In genomic region chr1:150066328-150066727, GRCh38 we compare ENCODE assay signal across 8 cellular contexts. TPM values are rescaled to one million over a fixed set of nuclear protein-coding genes. Genes with fewer than 3 reads are reported as not detected.
DNase-seq lines count a peak whose midpoint lies in the region; ATAC-seq and TF ChIP-seq lines count a peak whose summit lies in the region.

No MANE protein-coding gene starts in this region.

- no peaks in the 10 kb centered on the region for H3K4me1 ChIP-seq in BE2C

- H3K27me3 Mint-ChIP-seq in dendritic cell treated with granulocyte-macrophage colony-stimulating factor and Interleukin-4, amounts not matched to agents 40 ng/mL and 50 ng/mL, for 4 days, result peaks cover 10% of the 10 kb centered on the region
- H3K27me3 Mint-ChIP-seq in nephron (ENCODE audit: low read depth), result no peaks in the 10 kb centered on the region

- peak overlapping the region; percentile 86 for H3K4me3 Mint-ChIP-seq in dendritic cell treated with granulocyte-macrophage colony-stimulating factor and Interleukin-4, amounts not matched to agents 40 ng/mL and 50 ng/mL, for 4 days
- peak overlapping the region; percentile 92 to 99 (median 96) for H3K4me3 Mint-ChIP-seq in nephron

- peak overlapping the region; percentile 81 for H3K4me3 ChIP-seq in BE2C (ENCODE audit: low read depth, low read length)
- peak overlapping the region; percentile 68 for H3K4me3 ChIP-seq in MG63

- H3K9me3 Mint-ChIP-seq in dendritic cell treated with granulocyte-macrophage colony-stimulating factor and Interleukin-4, amounts not matched to agents 40 ng/mL and 50 ng/mL, for 4 days, result no peaks in the 10 kb centered on the region
- no peaks in the 10 kb centered on the region for H3K9me3 Mint-ChIP-seq in nephron

- H3K9me3 ChIP-seq in BE2C (no peaks in the 10 kb centered on the region), MG63 (no peaks in the 10 kb centered on the region)

- ATAC-seq in GM18870 (IDR thresholded peaks at IDR 0.05; ENCODE audit: unreplicated experiment) (no peak), GM21529 (IDR thresholded peaks at IDR 0.05; ENCODE audit: unreplicated experiment) (no peak)

- H3K36me3 ChIP-seq in BE2C (no peaks in the 10 kb centered on the region; the same call in 1 of the 2 replicates), MG63 (peaks cover 9% of the 10 kb centered on the region; the same call in 1 of the 2 replicates)

- H3K27me3 ChIP-seq in BE2C (no peaks in the 10 kb centered on the region), MG63 (no peaks in the 10 kb centered on the region)

- no peak for DNase-seq in BE2C
- DNase-seq in MG63, result no peak
- no peak for DNase-seq in DMS53 treated with DMSO at 0.1 percent for 48 hours (lab: John Stamatoyannopoulos, UW; ENCODE audit: unreplicated experiment)
- no peak for DNase-seq in effector CD4-positive, alpha-beta T cell

- intact Hi-C loops in dendritic cell treated with granulocyte-macrophage colony-stimulating factor and Interleukin-4, amounts not matched to agents 40 ng/mL and 50 ng/mL, for 4 days (cut with micrococcal nuclease), result no loop called here

- TF ChIP-seq CTCF in BE2C (IDR thresholded peaks at IDR 0.05; ENCODE audit: low read depth, low read length) (no peak), nephron (IDR thresholded peaks at IDR 0.05; ENCODE audit: unreplicated experiment in 3 of 3) (no peak)

- H3K27ac Mint-ChIP-seq in dendritic cell treated with granulocyte-macrophage colony-stimulating factor and Interleukin-4, amounts not matched to agents 40 ng/mL and 50 ng/mL, for 4 days, result peak overlapping the region; percentile 98
- H3K27ac Mint-ChIP-seq in nephron, result peak overlapping the region; percentile 98 to 100 (median 99)

- peaks cover 29% of the 10 kb centered on the region for H3K4me1 Mint-ChIP-seq in dendritic cell treated with granulocyte-macrophage colony-stimulating factor and Interleukin-4, amounts not matched to agents 40 ng/mL and 50 ng/mL, for 4 days (ENCODE audit: low read depth)
- peaks cover 44% of the 10 kb centered on the region for H3K4me1 Mint-ChIP-seq in nephron

- H3K36me3 Mint-ChIP-seq in dendritic cell treated with granulocyte-macrophage colony-stimulating factor and Interleukin-4, amounts not matched to agents 40 ng/mL and 50 ng/mL, for 4 days (ENCODE audit: low read depth), result peaks cover 37% of the 10 kb centered on the region
- peaks cover 8% of the 10 kb centered on the region for H3K36me3 Mint-ChIP-seq in nephron (ENCODE audit: low read depth)

RNA-seq across cellular contexts. Expression of gene VPS45, which starts 1.2 kb away (rescaled TPM):
- polyA plus RNA-seq in BE2C (2012; ENCODE audit: insufficient read depth, insufficient read length, low read depth), result 27.2 TPM
- 26.4 and 47.3 TPM in 2 replicates for total RNA-seq in MG63 (2014; rRNA removed; shearing (Covaris generic); ENCODE audit: low replicate concordance)

RNA-seq across cellular contexts. Expression of gene OTUD7B, which starts 55.8 kb away (rescaled TPM):
- 4.1 TPM for polyA plus RNA-seq in BE2C (2012; ENCODE audit: insufficient read depth, insufficient read length, low read depth)
- total RNA-seq in MG63 (2014; rRNA removed; shearing (Covaris generic); ENCODE audit: low replicate concordance), result 6.5 and 9.0 TPM in 2 replicates
